ENCODE assay signal across 13 cellular contexts in genomic region chr1:175599212-175599681, GRCh38.
DNase-seq lines count a peak whose midpoint lies in the region; ATAC-seq and TF ChIP-seq lines count a peak whose summit lies in the region.
"Had no signal": no experiment of that assay in that cellular context is flagged by ENCODE, and none has a peak within 500 bp of the region (broad histone marks: within the 10 kb centered on the region; RNA-seq: fewer than 3 reads in every experiment).

No MANE protein-coding gene starts in this region.

- H2BK120ac ChIP-seq in H9 (ENCODE audit: low read depth, low read length, poor library complexity, severe bottlenecking): no peak overlapping the region

- CTCF ChIA-PET in GM10248 (lab: Yijun Ruan, JAX): interaction anchor here (1.2 kb wide), 1 partner anchor 9 kb away, joined by 3 read pairs; no protein-coding TSS in a partner anchor
- CTCF ChIA-PET in naive thymus-derived CD4-positive, alpha-beta T cell (lab: Charles Lee): no interaction called here

- H3K4me3 ChIP-seq in dorsolateral prefrontal cortex: peak overlapping the region in 58 of 59 donors; percentile 1 to 66 (median 47)
- H3K4me3 ChIP-seq in naive thymus-derived CD4-positive, alpha-beta T cell (ENCODE audit: low read length): no peak overlapping the region

- H3K27ac Mint-ChIP-seq in H9: no peak overlapping the region
- H3K27ac Mint-ChIP-seq in naive thymus-derived CD4-positive, alpha-beta T cell: no peak overlapping the region
- H3K27ac Mint-ChIP-seq: activated T-cell treated with anti-CD3 and anti-CD28 coated beads, Interleukin-2, amount 50 U/mL, for 72 hours; CD4-positive, alpha-beta T cell had no signal

- no peak overlapping the region for H3T11ph ChIP-seq in H9 (ENCODE audit: low read length)

- H3K14ac ChIP-seq in H9 (ENCODE audit: insufficient read depth, low read length): no peak overlapping the region

- no peak overlapping the region for H4K8ac ChIP-seq in H9 (replicated peaks; ENCODE audit: insufficient read length, low read depth, low read length)

- H2BK12ac ChIP-seq in H9 (ENCODE audit: insufficient read length, low read depth, low read length): no peak overlapping the region

- H3K4me3 Mint-ChIP-seq in H9: peak overlapping the region; percentile 62 to 78
- H3K4me3 Mint-ChIP-seq in naive thymus-derived CD4-positive, alpha-beta T cell: no peak overlapping the region
- H3K4me3 Mint-ChIP-seq: CD4-positive, alpha-beta T cell had no signal

- H3K23ac ChIP-seq in H9 (ENCODE audit: insufficient read length, low read depth, low read length): no peak overlapping the region

- H3K27ac ChIP-seq in H9 (ENCODE audit: insufficient read length, low read depth, low read length) (no peak overlapping the region), dorsolateral prefrontal cortex (peak overlapping the region in 5 of 59 donors; percentile 7 to 43 (median 16))
- H3K27ac ChIP-seq in naive thymus-derived CD4-positive, alpha-beta T cell (ENCODE audit: low read depth, low read length): no peak overlapping the region

- TF ChIP-seq CTCF in GM10248 (IDR thresholded peaks at IDR 0.05; ENCODE audit: control extremely low read depth, extremely low read depth, low read depth, missing control alignments) (no peak), H9 (conservative IDR thresholded peaks at IDR 0.05) (no peak), dorsolateral prefrontal cortex (IDR thresholded peaks at IDR 0.05 in 54 of 56, conservative IDR thresholded peaks at IDR 0.05 in 2 of 56; ENCODE audit: low read depth in 1 of 56, partially characterized antibody in 56 of 56) (no peak)

- H3K18ac ChIP-seq in H9 (ENCODE audit: insufficient read length, low read depth, low read length): no peak overlapping the region

- peak; percentile 48 for ATAC-seq in naive thymus-derived CD4-positive, alpha-beta T cell
- ATAC-seq in GM19328 (IDR thresholded peaks at IDR 0.05; ENCODE audit: unreplicated experiment) (no peak), HG03460 (IDR thresholded peaks at IDR 0.05; ENCODE audit: unreplicated experiment) (no peak), HG02970 (IDR thresholded peaks at IDR 0.05; ENCODE audit: low FRiP score, unreplicated experiment) (no peak)
- ATAC-seq: activated T-cell treated with anti-CD3 and anti-CD28 coated beads, Interleukin-2, amount 50 U/mL, for 72 hours had no signal

- no peaks in the 10 kb centered on the region for H4K20me1 ChIP-seq in H9 (ENCODE audit: control insufficient read depth, insufficient read depth, insufficient read length)

- H3K23me2 ChIP-seq in H9 (ENCODE audit: insufficient read length, low read depth, low read length, poor library complexity, severe bottlenecking): no peaks in the 10 kb centered on the region

- H3K9ac ChIP-seq in H9 (ENCODE audit: extremely low read depth, insufficient read length, low read length): no peak overlapping the region

- no peaks in the 10 kb centered on the region for H3K36me3 Mint-ChIP-seq in H9 (ENCODE audit: insufficient read depth in 1 of 3, low read depth in 3 of 3)
- H3K36me3 Mint-ChIP-seq in naive thymus-derived CD4-positive, alpha-beta T cell: no peaks in the 10 kb centered on the region

- no peak overlapping the region for H2AFZ ChIP-seq in H9 (ENCODE audit: low read length)

- no peak overlapping the region for H4K5ac ChIP-seq in H9 (ENCODE audit: insufficient read length, low read depth, low read length)

- no peak overlapping the region for H4K91ac ChIP-seq in H9 (ENCODE audit: insufficient read length, low read depth, low read length)

- no peaks in the 10 kb centered on the region for H3K36me3 ChIP-seq in naive thymus-derived CD4-positive, alpha-beta T cell (ENCODE audit: control insufficient read depth in 2 of 3, insufficient read depth in 3 of 3, low read length in 3 of 3)

- H2BK20ac ChIP-seq in H9 (ENCODE audit: low read depth, low read length, poor library complexity, severe bottlenecking): no peak overlapping the region

- intact Hi-C loops in dorsolateral prefrontal cortex (cut with DNase I): no loop called here
- intact Hi-C loops in naive thymus-derived CD4-positive, alpha-beta T cell (cut with micrococcal nuclease): no loop called here

- POLR2A ChIA-PET in GM10248 (lab: Yijun Ruan, JAX): no interaction called here
- POLR2A ChIA-PET in naive thymus-derived CD4-positive, alpha-beta T cell (lab: Charles Lee): no interaction called here

- no peaks in the 10 kb centered on the region for H3K9me3 ChIP-seq in H9 (ENCODE audit: control insufficient read depth, low read depth, low read length)
- no peaks in the 10 kb centered on the region for H3K9me3 ChIP-seq in naive thymus-derived CD4-positive, alpha-beta T cell (ENCODE audit: control insufficient read depth in 2 of 3, low read length in 3 of 3)

- WGBS in H9 (ENCODE audit: extremely low coverage, insufficient read length, low lambda C conversion rate): no CpG with 5 or more reads among the region's 42 CpGs

- H3K79me2 ChIP-seq in H9 (ENCODE audit: insufficient read depth, low read length): no peaks in the 10 kb centered on the region

- H3K4me2 ChIP-seq in H9 (ENCODE audit: insufficient read depth, insufficient read length, low read length): peak overlapping the region; percentile 25

- peak; percentile 52 for DNase-seq in GM10248 (ENCODE audit: extremely low spot score)
- peak; percentile 79 for DNase-seq in H9
- peak in 4 of 10 donors; percentile 20 to 59 (median 35) for DNase-seq in dorsolateral prefrontal cortex
- no peak for DNase-seq in naive thymus-derived CD4-positive, alpha-beta T cell
- no peak for DNase-seq in NCI-H446 (lab: John Stamatoyannopoulos, UW)
- DNase-seq: activated T-cell treated with anti-CD3 and anti-CD28 coated beads, Interleukin-2, amount 50 U/mL, for 72 hours; CD4-positive, alpha-beta T cell; NCI-H774; stimulated activated CD8-positive, alpha-beta memory T cell treated with anti-CD3 and anti-CD28 coated beads, Interleukin-4, amount 100 ng/mL, for 48 hours; T1000 had no signal

- no peaks in the 10 kb centered on the region for H3K4me1 ChIP-seq in H9 (ENCODE audit: insufficient read depth, low read length)
- no peaks in the 10 kb centered on the region for H3K4me1 ChIP-seq in naive thymus-derived CD4-positive, alpha-beta T cell (ENCODE audit: control insufficient read depth in 2 of 2, insufficient read depth in 2 of 2, low read length in 2 of 2)

- H3K4ac ChIP-seq in H9 (ENCODE audit: low read depth, low read length): no peak overlapping the region

- H3K4me1 Mint-ChIP-seq in H9: peaks cover 21 to 26% of the 10 kb centered on the region in 2 experiments
- H3K4me1 Mint-ChIP-seq in naive thymus-derived CD4-positive, alpha-beta T cell: peaks cover 0 to 30% (median 0%) of the 10 kb centered on the region in 7 donors

- H2AK5ac ChIP-seq in H9 (ENCODE audit: insufficient read length, low read length): no peak overlapping the region

- no peaks in the 10 kb centered on the region; a peak in 1 of 5 replicates for H3K9me3 Mint-ChIP-seq in H9
- peaks cover 0 to 3% (median 0%) of the 10 kb centered on the region in 11 donors for H3K9me3 Mint-ChIP-seq in naive thymus-derived CD4-positive, alpha-beta T cell
- H3K9me3 Mint-ChIP-seq: activated T-cell treated with anti-CD3 and anti-CD28 coated beads, Interleukin-2, amount 50 U/mL, for 72 hours; CD4-positive, alpha-beta T cell had no signal

- H3K27me3 ChIP-seq in H9 (ENCODE audit: insufficient read depth, low read length): peaks cover 11% of the 10 kb centered on the region; the same call in 1 of the 2 replicates
- peaks cover 0 to 32% (median 0%) of the 10 kb centered on the region in 45 donors for H3K27me3 ChIP-seq in dorsolateral prefrontal cortex
- H3K27me3 ChIP-seq in naive thymus-derived CD4-positive, alpha-beta T cell (ENCODE audit: control insufficient read depth in 2 of 2, insufficient read depth in 2 of 2, low read length in 2 of 2): no peaks in the 10 kb centered on the region

- no peak overlapping the region for H3K56ac ChIP-seq in H9 (ENCODE audit: insufficient read length, low read depth, low read length)

- no peak overlapping the region for H2BK15ac ChIP-seq in H9 (ENCODE audit: low read depth, low read length)

- H2BK5ac ChIP-seq in H9 (ENCODE audit: insufficient read length, low read length): no peak overlapping the region

- no peaks in the 10 kb centered on the region for H3K79me1 ChIP-seq in H9 (ENCODE audit: insufficient read depth, low read depth, low read length, poor library complexity, severe bottlenecking)

- peaks cover 62% of the 10 kb centered on the region for H3K27me3 Mint-ChIP-seq in H9 (ENCODE audit: low read depth)
- peaks cover 30 to 45% (median 36%) of the 10 kb centered on the region in 5 donors for H3K27me3 Mint-ChIP-seq in naive thymus-derived CD4-positive, alpha-beta T cell

Comparison
In these comparisons a context has a peak if more than half of its experiments do, and no peak if none do; other contexts are left out.
1. DNase-seq: peak in GM10248 (single experiment) and H9 (single experiment); none in naive thymus-derived CD4-positive, alpha-beta T cell (0 of 9) and NCI-H446 (0 of 2).
2. H3K4me3 Mint-ChIP-seq: peak in H9 (2 of 2); none in naive thymus-derived CD4-positive, alpha-beta T cell (0 of 10).